Comparison of ENCODE assay signal across 1 cellular context in the genomic region with DNA sequence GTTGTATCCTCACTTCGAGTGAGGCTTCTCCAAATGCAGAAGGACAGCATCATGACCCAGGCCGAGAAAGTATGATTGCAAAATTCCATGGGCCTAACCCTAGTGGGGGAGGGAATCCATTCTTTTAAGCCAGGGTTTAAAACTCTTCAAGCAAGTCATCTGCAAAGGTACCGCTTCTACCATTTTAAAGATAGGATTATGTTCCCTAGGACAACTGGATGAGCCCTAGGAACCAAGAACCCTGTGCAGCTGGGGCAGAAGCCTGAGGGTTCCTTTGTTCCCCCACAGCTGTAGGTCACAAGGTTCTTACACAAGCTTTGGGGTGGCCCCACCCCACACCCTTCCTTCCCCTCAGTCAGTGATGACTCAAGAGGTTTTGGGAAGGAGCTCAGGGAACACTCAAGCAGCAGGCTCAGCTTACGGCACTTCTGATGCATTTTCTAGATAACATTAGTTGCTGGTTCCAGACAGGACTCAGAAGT.
TF ChIP-seq lines count a peak whose summit lies in the region.

No MANE protein-coding gene starts in this region.

TF ChIP-seq in WTC11, 78 proteins besides CTCF, POLR2A, EP300 and RAD21 (continued from another document):
- TF ChIP-seq, protein P1, sequence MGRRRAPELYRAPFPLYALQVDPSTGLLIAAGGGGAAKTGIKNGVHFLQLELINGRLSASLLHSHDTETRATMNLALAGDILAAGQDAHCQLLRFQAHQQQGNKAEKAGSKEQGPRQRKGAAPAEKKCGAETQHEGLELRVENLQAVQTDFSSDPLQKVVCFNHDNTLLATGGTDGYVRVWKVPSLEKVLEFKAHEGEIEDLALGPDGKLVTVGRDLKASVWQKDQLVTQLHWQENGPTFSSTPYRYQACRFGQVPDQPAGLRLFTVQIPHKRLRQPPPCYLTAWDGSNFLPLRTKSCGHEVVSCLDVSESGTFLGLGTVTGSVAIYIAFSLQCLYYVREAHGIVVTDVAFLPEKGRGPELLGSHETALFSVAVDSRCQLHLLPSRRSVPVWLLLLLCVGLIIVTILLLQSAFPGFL (CRISPR knock-in tag; IDR thresholded peaks at IDR 0.05; ENCODE audit: borderline replicate concordance) = no peak
- TF ChIP-seq, protein P2, sequence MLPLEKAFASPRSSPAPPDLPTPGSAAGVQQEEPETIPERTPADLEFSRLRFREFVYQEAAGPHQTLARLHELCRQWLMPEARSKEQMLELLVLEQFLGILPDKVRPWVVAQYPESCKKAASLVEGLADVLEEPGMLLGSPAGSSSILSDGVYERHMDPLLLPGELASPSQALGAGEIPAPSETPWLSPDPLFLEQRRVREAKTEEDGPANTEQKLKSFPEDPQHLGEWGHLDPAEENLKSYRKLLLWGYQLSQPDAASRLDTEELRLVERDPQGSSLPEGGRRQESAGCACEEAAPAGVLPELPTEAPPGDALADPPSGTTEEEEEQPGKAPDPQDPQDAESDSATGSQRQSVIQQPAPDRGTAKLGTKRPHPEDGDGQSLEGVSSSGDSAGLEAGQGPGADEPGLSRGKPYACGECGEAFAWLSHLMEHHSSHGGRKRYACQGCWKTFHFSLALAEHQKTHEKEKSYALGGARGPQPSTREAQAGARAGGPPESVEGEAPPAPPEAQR (CRISPR knock-in tag; IDR thresholded peaks at IDR 0.05) = no peak
- TF ChIP-seq IRF2 (CRISPR knock-in tag; IDR thresholded peaks at IDR 0.05; ENCODE audit: borderline replicate concordance, low read depth) (no peak), MYBL2 (CRISPR knock-in tag; IDR thresholded peaks at IDR 0.05) (no peak)
